ENCODE assay signal across 10 cellular contexts in the genomic region with DNA sequence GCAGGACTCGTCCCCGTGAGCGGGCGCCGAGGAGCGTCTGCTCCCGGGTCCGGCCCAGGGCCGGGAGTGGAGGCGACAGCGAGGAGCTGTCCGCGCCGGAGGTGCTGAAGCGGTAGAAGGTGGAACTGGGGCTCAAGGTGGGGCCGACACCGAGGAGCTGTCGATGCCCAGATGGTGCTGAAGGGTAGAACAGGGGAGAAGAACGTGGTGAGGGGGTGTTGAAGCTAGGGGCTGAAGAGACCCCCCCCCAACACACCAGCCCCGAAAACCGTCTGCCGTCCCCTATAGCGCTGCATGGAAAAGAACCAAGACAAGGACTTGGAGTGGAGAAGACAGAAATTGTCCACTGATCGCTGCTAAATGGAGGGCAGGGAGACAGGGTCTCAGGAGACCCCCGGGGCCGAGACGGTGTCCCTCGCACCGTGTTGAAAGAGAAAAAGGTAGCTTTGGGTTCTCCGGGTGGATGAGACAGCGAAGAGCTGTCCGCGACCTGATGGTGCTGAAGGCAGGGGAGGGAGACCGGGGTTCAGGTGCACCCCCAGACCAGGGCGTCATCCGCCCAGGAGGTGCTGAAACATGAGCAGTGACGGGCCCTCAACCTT. TPM values are rescaled to one million over a fixed set of nuclear protein-coding genes. Genes with fewer than 3 reads are reported as not detected.
DNase-seq lines count a peak whose midpoint lies in the region; ATAC-seq and TF ChIP-seq lines count a peak whose summit lies in the region.
"Had no signal": no experiment of that assay in that cellular context is flagged by ENCODE, and none has a peak within 500 bp of the region (broad histone marks: within the 10 kb centered on the region; RNA-seq: fewer than 3 reads in every experiment).

No MANE protein-coding gene starts in this region.

- H3K36me3 ChIP-seq in A673 (ENCODE audit: insufficient read depth, low read length, poor library complexity, severe bottlenecking): no peaks in the 10 kb centered on the region
- no peaks in the 10 kb centered on the region for H3K36me3 ChIP-seq in mucosa of descending colon (ENCODE audit: low read depth)

- peaks cover 15% of the 10 kb centered on the region for H3K4me1 ChIP-seq in A673 (ENCODE audit: insufficient read depth, low read length, poor library complexity, severe bottlenecking)
- no peaks in the 10 kb centered on the region for H3K4me1 ChIP-seq in mucosa of descending colon (ENCODE audit: low read depth)

- no peak overlapping the region for H3K27ac ChIP-seq in A673 (ENCODE audit: low read depth, low read length, poor library complexity, severe bottlenecking)

- peak; percentile 72 for DNase-seq in A673 (ENCODE audit: low spot score)
- peak; percentile 83 for DNase-seq in GM20000 (ENCODE audit: low spot score)
- DNase-seq in T-cell: peak in 28 of 34 experiments; percentile 16 to 55 (median 38)
- DNase-seq in central memory CD4-positive, alpha-beta T cell: peak; percentile 46
- DNase-seq in mucosa of descending colon: peak in 2 of 3 donors; percentile 64 to 66
- no peak for DNase-seq in retina

- H3K4me3 Mint-ChIP-seq in T-cell: no peak overlapping the region

- TF ChIP-seq CTCF in A673 (conservative IDR thresholded peaks at IDR 0.05; ENCODE audit: low read depth, low read length): no peak
- TF ChIP-seq CTCF in GM20000 (IDR thresholded peaks at IDR 0.05; ENCODE audit: extremely low read depth, missing control alignments): no peak
- no peak for TF ChIP-seq CTCF in mucosa of descending colon (IDR thresholded peaks at IDR 0.05)

- no TSS peak for BruUV-seq in A673 (replicated peaks; lab: Mats Ljungman, UMichigan)

- no peaks in the 10 kb centered on the region for H3K27me3 ChIP-seq in A673 (replicated peaks; ENCODE audit: insufficient read depth, low read depth, low read length, poor library complexity)

- CTCF ChIA-PET in A673 (lab: Charles Lee): interaction anchor here (0.5 to 0.6 kb wide), 3 partner anchors 25 to 358 kb away, joined by 3 to 10 read pairs (median 4); no protein-coding TSS in a partner anchor
- CTCF ChIA-PET in T-cell (lab: Charles Lee): interaction anchor here in 1 of 2 donors (0.6 kb wide), 1 partner anchor 502 kb away, joined by 4 read pairs; no protein-coding TSS in a partner anchor

- peaks cover 0 to 5% (median 0%) of the 10 kb centered on the region in 3 donors for H3K9me3 Mint-ChIP-seq in T-cell

- ATAC-seq in T-cell (replicated peaks in 1 of 4): peak in 3 of 4 experiments; percentile 48 to 76 (median 49)
- peak; percentile 68 for ATAC-seq in mucosa of descending colon
- no peak for ATAC-seq in GM18868 (IDR thresholded peaks at IDR 0.05; ENCODE audit: unreplicated experiment)
- no peak for ATAC-seq in GM18867 (IDR thresholded peaks at IDR 0.05; ENCODE audit: unreplicated experiment)

- H3K4me3 ChIP-seq in A673 (ENCODE audit: low read depth, low read length, poor library complexity, severe bottlenecking): no peak overlapping the region
- no peak overlapping the region for H3K4me3 ChIP-seq in mucosa of descending colon

- H3K4me1 Mint-ChIP-seq in T-cell: peaks cover 0 to 4% (median 3%) of the 10 kb centered on the region in 3 donors

- H3K27me3 Mint-ChIP-seq in T-cell: peaks cover 54 to 72% of the 10 kb centered on the region in 2 donors

- intact Hi-C loops in A673 (cut with micrococcal nuclease; ENCODE audit: unreplicated experiment): no loop called here
- intact Hi-C loops in mucosa of descending colon (cut with DNase I, micrococcal nuclease): no loop called here

- no peaks in the 10 kb centered on the region for H3K36me3 Mint-ChIP-seq in T-cell

- peak overlapping the region in 1 of 2 donors; percentile 59 for H3K27ac Mint-ChIP-seq in T-cell

- no peaks in the 10 kb centered on the region for H3K9me3 ChIP-seq in A673 (ENCODE audit: low read depth, low read length, poor library complexity, severe bottlenecking)
- no peaks in the 10 kb centered on the region for H3K9me3 ChIP-seq in mucosa of descending colon

- POLR2A ChIA-PET in A673 (lab: Charles Lee; ENCODE audit: low non-redundant PET) (no interaction called here), T-cell (lab: Charles Lee) (interaction anchor here in 1 of 2 donors (0.7 kb wide), 1 partner anchor 489 kb away, joined by 7 read pairs; no protein-coding TSS in a partner anchor)

RNA-seq across cellular contexts. Expression of a gene that starts 7.1 kb away (rescaled TPM):
- total RNA-seq in A673 (2021) (not detected in 2 replicates), T-cell (not detected), mucosa of descending colon (1 to 10 TPM; 2.5 to 7.7 (median 6.2) TPM)
- total RNA-seq: activated CD8-positive, alpha-beta memory T cell treated with anti-CD3 and anti-CD28 coated beads for 36 hours had no signal

RNA-seq across cellular contexts. Expression of a gene that starts 29.5 kb away (rescaled TPM):
- total RNA-seq in A673 (2021) (2.9 and 4.2 TPM in 2 replicates), T-cell (1 to 10 TPM; 4.7 to 8.3 (median 5.6) TPM), mucosa of descending colon (1 to 10 TPM; 5.7 to 7.6 (median 6.8) TPM)

RNA-seq across cellular contexts. Expression of a gene that starts 40.3 kb away (rescaled TPM):
- total RNA-seq in A673 (2021) (20.2 and 21.3 TPM in 2 replicates), T-cell (1 to 10 TPM; 3.8 to 8.2 (median 8.1) TPM), mucosa of descending colon (10 to 100 TPM in 2 of 3 donors, 1 to 10 TPM in 1; 6.7 to 12.4 (median 12.0) TPM)

RNA-seq across cellular contexts. Expression of a gene that starts 40.9 kb away (rescaled TPM):
- total RNA-seq in A673 (2021): 10.2 and 12.0 TPM in 2 replicates
- total RNA-seq in T-cell: 10 to 100 TPM in 2 of 5 donors, 1 to 10 TPM in 3; 4.1 to 42.8 (median 6.3) TPM
- 10 to 100 TPM in 1 of 3 donors, 1 to 10 TPM in 2; 4.4 to 10.6 (median 8.0) TPM for total RNA-seq in mucosa of descending colon
- total RNA-seq: pulmonary artery endothelial cell had no signal

RNA-seq across cellular contexts. Expression of a gene that starts 48.1 kb away (rescaled TPM):
- total RNA-seq in A673 (2021) (128 and 136 TPM in 2 replicates), T-cell (1,000 to 10,000 TPM in 1 of 5 donors, 100 to 1,000 TPM in 4; 247 to 1,161 (median 272) TPM), mucosa of descending colon (100 to 1,000 TPM; 267 to 328 (median 295) TPM)

Comparison
In these comparisons a context has a peak if more than half of its experiments do, and no peak if none do; other contexts are left out.
1. ATAC-seq: peak in T-cell (3 of 4) and mucosa of descending colon (single experiment); none in GM18868 (single experiment) and GM18867 (single experiment).